ENCODE assay signal across 25 cellular contexts in the genomic region with DNA sequence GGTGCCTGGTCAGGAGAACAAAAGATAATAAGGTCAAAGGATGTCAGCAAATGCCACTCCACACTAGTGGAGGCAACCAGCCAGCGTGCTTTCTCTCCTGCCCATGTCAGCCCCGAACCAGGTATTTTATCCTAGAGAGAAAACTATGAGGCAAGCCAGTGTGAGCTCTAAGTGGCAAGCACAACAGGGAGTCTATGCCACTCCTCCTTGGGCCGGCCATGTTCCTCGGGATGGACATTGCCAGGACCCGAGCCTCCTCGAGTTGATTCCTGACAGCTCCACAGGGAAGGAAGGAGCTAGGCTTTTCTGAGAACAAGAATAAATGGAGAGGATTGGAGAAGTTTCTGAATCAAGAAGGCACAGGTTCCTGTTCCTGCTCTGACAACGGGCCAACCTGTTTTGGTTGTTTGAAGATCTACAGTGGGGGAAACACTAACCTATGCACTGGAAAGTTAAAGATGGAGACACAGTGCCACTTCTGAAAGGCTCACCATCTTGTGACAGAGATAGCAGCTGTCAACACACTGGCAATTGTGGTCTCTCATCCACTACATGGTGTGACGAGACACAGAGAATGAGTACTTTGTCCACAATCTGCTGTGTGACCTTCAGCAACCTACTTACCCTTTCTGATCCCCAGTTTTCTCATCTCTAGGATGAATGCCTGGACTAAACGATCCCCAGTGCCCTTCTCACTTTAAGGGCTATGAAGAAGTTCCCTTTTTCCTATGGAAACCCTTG. TPM values are rescaled to one million over a fixed set of nuclear protein-coding genes. Genes with fewer than 3 reads are reported as not detected.
DNase-seq lines count a peak whose midpoint lies in the region; ATAC-seq and TF ChIP-seq lines count a peak whose summit lies in the region.
"Had no signal": no experiment of that assay in that cellular context is flagged by ENCODE, and none has a peak within 500 bp of the region (broad histone marks: within the 10 kb centered on the region; RNA-seq: fewer than 3 reads in every experiment).

No MANE protein-coding gene starts in this region.

- ATAC-seq in Right ventricle myocardium inferior (peak; percentile 37), lung (ENCODE audit: insufficient read depth, low FRiP score) (no peak)
- no peak for ATAC-seq in naive thymus-derived CD8-positive, alpha-beta T cell
- ATAC-seq: natural killer cell, sciatic nerve had no signal

- H3K9me3 Mint-ChIP-seq in naive thymus-derived CD8-positive, alpha-beta T cell, result peaks cover 0 to 9% (median 3%) of the 10 kb centered on the region in 9 donors
- no peaks in the 10 kb centered on the region for H3K9me3 Mint-ChIP-seq in activated naive CD4-positive, alpha-beta T cell treated with anti-CD3 and anti-CD28 coated beads, Interleukin-2, amount 10 ng/mL, durations not matched to agents 7 days and 5 days
- H3K9me3 Mint-ChIP-seq: natural killer cell had no signal

- no peak overlapping the region for H3K27ac Mint-ChIP-seq in naive thymus-derived CD8-positive, alpha-beta T cell
- H3K27ac Mint-ChIP-seq in activated naive CD4-positive, alpha-beta T cell treated with anti-CD3 and anti-CD28 coated beads, Interleukin-2, amount 10 ng/mL, durations not matched to agents 7 days and 5 days, result no peak overlapping the region
- H3K27ac Mint-ChIP-seq: activated T-cell treated with anti-CD3 and anti-CD28 coated beads, Interleukin-2, amount 50 U/mL, for 24 hours; B cell; natural killer cell had no signal

- TF ChIP-seq CTCF in cardiac muscle cell (IDR thresholded peaks at IDR 0.05; ENCODE audit: low read depth, low read length), result no peak
- TF ChIP-seq CTCF in lung (IDR thresholded peaks at IDR 0.05; ENCODE audit: control extremely low read depth, extremely low read depth), result no peak

- H3K4me1 ChIP-seq in cardiac muscle cell (ENCODE audit: low read depth), result peaks cover 66% of the 10 kb centered on the region
- peaks cover 9 to 32% of the 10 kb centered on the region in 2 donors for H3K4me1 ChIP-seq in lung (ENCODE audit: control insufficient read depth in 2 of 2, insufficient read depth in 2 of 2, low read length in 2 of 2)

- peak overlapping the region in 1 of 10 donors; percentile 27 for H3K4me3 Mint-ChIP-seq in naive thymus-derived CD8-positive, alpha-beta T cell
- H3K4me3 Mint-ChIP-seq in activated naive CD4-positive, alpha-beta T cell treated with anti-CD3 and anti-CD28 coated beads, Interleukin-2, amount 10 ng/mL, durations not matched to agents 7 days and 5 days, result no peak overlapping the region
- H3K4me3 Mint-ChIP-seq: activated T-cell treated with anti-CD3 and anti-CD28 coated beads, Interleukin-2, amount 50 U/mL, for 24 hours; B cell had no signal

- CTCF ChIA-PET in activated naive CD4-positive, alpha-beta T cell treated with anti-CD3 and anti-CD28 coated beads, Interleukin-2, amount 10 ng/mL, durations not matched to agents 7 days and 5 days (lab: Charles Lee), result interaction anchor here (0.5 to 2.6 kb wide), 2 partner anchors 45 to 79 kb away, joined by 3 to 6 read pairs; no protein-coding TSS in a partner anchor

- H3K36me3 ChIP-seq in cardiac muscle cell (no peaks in the 10 kb centered on the region), lung (ENCODE audit: control insufficient read depth in 2 of 2, insufficient read depth in 2 of 2, low read length in 2 of 2) (peaks cover 0 to 7% of the 10 kb centered on the region in 2 donors)
- H3K36me3 ChIP-seq: ovary had no signal

- H3K27me3 ChIP-seq in cardiac muscle cell, result no peaks in the 10 kb centered on the region
- no peaks in the 10 kb centered on the region for H3K27me3 ChIP-seq in lung (ENCODE audit: control insufficient read depth, insufficient read depth)
- H3K27me3 ChIP-seq: ovary, testis had no signal

- H3K4me3 ChIP-seq in cardiac muscle cell (no peak overlapping the region), lung (no peak overlapping the region)
- H3K4me3 ChIP-seq: ovary, testis had no signal

- 84 to 89% methylated on average over 9 of the region's 9 CpGs for WGBS in lung, 2 donors

- POLR2A ChIA-PET in naive thymus-derived CD8-positive, alpha-beta T cell (lab: Charles Lee), result no interaction called here

- no peak for DNase-seq in Right ventricle myocardium inferior (ENCODE audit: missing footprints)
- no peak for DNase-seq in cardiac septum (ENCODE audit: low spot score)
- peak in 1 of 2 donors; percentile 19 for DNase-seq in cardiac muscle cell (ENCODE audit: low read depth in 1 of 2, low spot score in 1 of 2)
- DNase-seq in lung (ENCODE audit: low spot score), result no peak
- no peak for DNase-seq in Ammon's horn (ENCODE audit: low spot score)
- DNase-seq in naive thymus-derived CD8-positive, alpha-beta T cell, result no peak
- no peak for DNase-seq in activated naive CD4-positive, alpha-beta T cell treated with anti-CD3 and anti-CD28 coated beads, Interleukin-2, amount 10 ng/mL, durations not matched to agents 7 days and 5 days
- no peak for DNase-seq in COLO668 (lab: John Stamatoyannopoulos, UW; ENCODE audit: unreplicated experiment)
- DNase-seq: 8988T; activated CD4-positive, alpha-beta T cell treated with anti-CD3 and anti-CD28 coated beads for 1 hour; activated CD8-positive, alpha-beta memory T cell treated with anti-CD3 and anti-CD28 coated beads for 24 hours; activated naive CD4-positive, alpha-beta T cell treated with Interleukin-2 at 50 U/mL for 16 hours; activated T-cell treated with anti-CD3 and anti-CD28 coated beads, Interleukin-2, amount 50 U/mL, for 24 hours; DND-41; KG1; MV-4-11; natural killer cell; NCI-H1694; NCI-H2171 treated with DMSO at 0.1 percent for 48 hours; NCI-H526; ovary; SW 1271; testis had no signal

- peaks cover 6 to 17% (median 15%) of the 10 kb centered on the region in 4 donors for H3K4me1 Mint-ChIP-seq in naive thymus-derived CD8-positive, alpha-beta T cell
- H3K4me1 Mint-ChIP-seq in activated naive CD4-positive, alpha-beta T cell treated with anti-CD3 and anti-CD28 coated beads, Interleukin-2, amount 10 ng/mL, durations not matched to agents 7 days and 5 days, result peaks cover 18% of the 10 kb centered on the region

- H3K36me3 Mint-ChIP-seq in naive thymus-derived CD8-positive, alpha-beta T cell, result peaks cover 0 to 5% (median 4%) of the 10 kb centered on the region in 3 donors
- H3K36me3 Mint-ChIP-seq in activated naive CD4-positive, alpha-beta T cell treated with anti-CD3 and anti-CD28 coated beads, Interleukin-2, amount 10 ng/mL, durations not matched to agents 7 days and 5 days, result no peaks in the 10 kb centered on the region
- H3K36me3 Mint-ChIP-seq: natural killer cell had no signal

- intact Hi-C loops in Right ventricle myocardium inferior (cut with DNase I), result loop anchor here (10.0 kb wide), 1 partner anchor 154 kb away; no protein-coding TSS in a partner anchor
- intact Hi-C loops in cardiac septum (cut with DNase I), result loop anchor here (1.0 to 10.0 kb wide), 4 partner anchors 25 to 154 kb away; no protein-coding TSS in a partner anchor

- no peaks in the 10 kb centered on the region for H3K9me3 ChIP-seq in cardiac muscle cell (ENCODE audit: low read depth)
- no peaks in the 10 kb centered on the region for H3K9me3 ChIP-seq in lung (ENCODE audit: control insufficient read depth in 2 of 2, insufficient read depth in 1 of 2, low read length in 1 of 2)
- H3K9me3 ChIP-seq: ovary, testis had no signal

- H3K27ac ChIP-seq in cardiac muscle cell (peak overlapping the region; percentile 41), lung (ENCODE audit: low read depth in 1 of 2, low read length in 1 of 2) (peak overlapping the region; percentile 24 to 96)
- H3K27ac ChIP-seq: ovary had no signal

- peaks cover 30 to 52% (median 37%) of the 10 kb centered on the region in 5 donors for H3K27me3 Mint-ChIP-seq in naive thymus-derived CD8-positive, alpha-beta T cell
- peaks cover 48% of the 10 kb centered on the region for H3K27me3 Mint-ChIP-seq in activated naive CD4-positive, alpha-beta T cell treated with anti-CD3 and anti-CD28 coated beads, Interleukin-2, amount 10 ng/mL, durations not matched to agents 7 days and 5 days

RNA-seq across cellular contexts. Expression of a gene that starts 28.8 kb away (rescaled TPM):
- total RNA-seq in Right ventricle myocardium inferior (730 TPM), cardiac septum (473 TPM), cardiac muscle cell (96.1 and 148 TPM in 2 replicates), lung (100 to 1,000 TPM in 1 of 2 donors, 10 to 100 TPM in 1; 93.4 to 135 TPM)
- polyA plus RNA-seq in cardiac muscle cell (105 and 155 TPM in 2 replicates), lung (10 to 100 TPM; 20.0 to 26.4 TPM)
- 100 to 1,000 TPM; 423 to 430 TPM for total RNA-seq in naive thymus-derived CD8-positive, alpha-beta T cell
- polyA plus RNA-seq in naive thymus-derived CD8-positive, alpha-beta T cell, result 100 to 1,000 TPM; 267 to 388 (median 387) TPM
